Comparison of ENCODE assay signal across 8 cellular contexts in genomic region chr14:24241829-24242443, GRCh38. TPM values are rescaled to one million over a fixed set of nuclear protein-coding genes. Genes with fewer than 3 reads are reported as not detected.
A peak's percentile ranks its signal among the peaks of the same experiment; 100 is the strongest.
DNase-seq lines count a peak whose midpoint lies in the region; ATAC-seq and TF ChIP-seq lines count a peak whose summit lies in the region.

No MANE protein-coding gene starts in this region.

- H3K27ac ChIP-seq in iPS-18a (ENCODE audit: low read length): peak overlapping the region; percentile 47
- peak overlapping the region; percentile 100 for H3K27ac ChIP-seq in skeletal muscle tissue (ENCODE audit: low read depth, low read length)

- H3K27me3 Mint-ChIP-seq in brain: peaks cover 15% of the 10 kb centered on the region

- peak in 1 of 2 experiments; percentile 47 for TF ChIP-seq CTCF in brain (conservative IDR thresholded peaks at IDR 0.05)

- peaks cover 59% of the 10 kb centered on the region for H3K4me1 Mint-ChIP-seq in brain

- H3K27ac Mint-ChIP-seq in brain: peak overlapping the region; percentile 97 to 100 (median 100)

- H3K4me3 Mint-ChIP-seq in brain: peak overlapping the region; percentile 90 to 97 (median 96)

- H3K9me3 Mint-ChIP-seq in brain: peaks cover 0 to 2% (median 0%) of the 10 kb centered on the region in 5 experiments

- H3K4me3 ChIP-seq in iPS-18a (ENCODE audit: low read length) (peak overlapping the region; percentile 73), skeletal muscle tissue (ENCODE audit: low read length in 3 of 3) (peak overlapping the region; percentile 80 to 96 (median 96))

- H3K4me1 ChIP-seq in iPS-18a (ENCODE audit: control insufficient read depth, low read depth, low read length): peaks cover 6% of the 10 kb centered on the region
- H3K4me1 ChIP-seq in skeletal muscle tissue (ENCODE audit: control insufficient read depth in 3 of 3, insufficient read depth in 3 of 3, low read length in 3 of 3): peaks cover 40 to 52% (median 49%) of the 10 kb centered on the region in 3 donors

- H3K36me3 ChIP-seq in iPS-18a (ENCODE audit: control insufficient read depth, low read depth, low read length): peaks cover 38% of the 10 kb centered on the region
- peaks cover 39 to 43% (median 41%) of the 10 kb centered on the region in 3 donors for H3K36me3 ChIP-seq in skeletal muscle tissue (ENCODE audit: control insufficient read depth in 3 of 3, insufficient read depth in 3 of 3, low read length in 3 of 3)

- ATAC-seq in HG02798 (IDR thresholded peaks at IDR 0.05; ENCODE audit: poor library complexity, unreplicated experiment): peak; percentile 85

- peaks cover 34% of the 10 kb centered on the region for H3K36me3 Mint-ChIP-seq in brain

- H3K9me3 ChIP-seq in iPS-18a (ENCODE audit: control insufficient read depth, low read depth, low read length) (no peaks in the 10 kb centered on the region), skeletal muscle tissue (ENCODE audit: control insufficient read depth in 3 of 3, low read length in 3 of 3) (no peaks in the 10 kb centered on the region)

- H3K9ac ChIP-seq in iPS-18a (ENCODE audit: low read length): peak overlapping the region; percentile 76
- H3K9ac ChIP-seq in skeletal muscle tissue (ENCODE audit: low read depth in 1 of 3, low read length in 3 of 3): peak overlapping the region; percentile 95 to 99 (median 97)

- no peaks in the 10 kb centered on the region for H3K27me3 ChIP-seq in iPS-18a (ENCODE audit: control insufficient read depth, insufficient read depth, low read length)
- no peaks in the 10 kb centered on the region for H3K27me3 ChIP-seq in skeletal muscle tissue (ENCODE audit: control insufficient read depth in 3 of 3, insufficient read depth in 3 of 3, low read length in 3 of 3)

- DNase-seq in NCI-H1417 (lab: John Stamatoyannopoulos, UW) (peak; percentile 94 to 100 (median 99)), NCI-H1417 treated with DMSO at 0.1 percent for 48 hours (lab: John Stamatoyannopoulos, UW) (no peak), NCI-H1436 treated with DMSO at 0.1 percent for 48 hours (lab: John Stamatoyannopoulos, UW) (peak; percentile 87), T-helper 9 cell (peak; percentile 89)

RNA-seq across cellular contexts. Expression of gene TINF2, which starts 0.5 kb away (rescaled TPM):
- 105 TPM for polyA plus RNA-seq in brain (ENCODE audit: insufficient read depth, low read depth, low replicate concordance)
- total RNA-seq in skeletal muscle tissue: 34.4 TPM

RNA-seq across cellular contexts. Expression of gene GMPR2, which starts 9.2 kb away (rescaled TPM):
- 71.7 TPM for polyA plus RNA-seq in brain (ENCODE audit: insufficient read depth, low read depth, low replicate concordance)
- total RNA-seq in skeletal muscle tissue: 49.6 TPM

RNA-seq across cellular contexts. Expression of gene NEDD8, which starts 9.8 kb away (rescaled TPM):
- polyA plus RNA-seq in brain (ENCODE audit: insufficient read depth, low read depth, low replicate concordance): 330 TPM
- total RNA-seq in skeletal muscle tissue: 81.9 TPM

RNA-seq across cellular contexts. Expression of gene TGM1, which starts 21.0 kb away (rescaled TPM):
- polyA plus RNA-seq in brain (ENCODE audit: insufficient read depth, low read depth, low replicate concordance): 1.8 TPM
- total RNA-seq in skeletal muscle tissue: 0.52 TPM

RNA-seq across cellular contexts. Expression of gene MDP1, which starts 26.1 kb away (rescaled TPM):
- 40.2 TPM for polyA plus RNA-seq in brain (ENCODE audit: insufficient read depth, low read depth, low replicate concordance)
- 9.9 TPM for total RNA-seq in skeletal muscle tissue
